ENCODE assay signal across 8 cellular contexts in genomic region chr11:2699185-2699530, GRCh38. TPM values are rescaled to one million over a fixed set of nuclear protein-coding genes. Genes with fewer than 3 reads are reported as not detected.
DNase-seq lines count a peak whose midpoint lies in the region; ATAC-seq, FAIRE-seq and TF ChIP-seq lines count a peak whose summit lies in the region.

No MANE protein-coding gene starts in this region.

- CTCF ChIA-PET in Calu3 (lab: Charles Lee), result no interaction called here

- H3K27ac Mint-ChIP-seq in Calu3 (ENCODE audit: unreplicated experiment) (peak overlapping the region; percentile 30), astrocyte (ENCODE audit: unreplicated experiment) (peak overlapping the region; percentile 80)

- no peak for TF ChIP-seq CTCF in Calu3 (IDR thresholded peaks at IDR 0.05; ENCODE audit: unreplicated experiment)
- no peak for TF ChIP-seq CTCF in astrocyte (IDR thresholded peaks at IDR 0.05; ENCODE audit: insufficient read depth, low read depth, low read length)
- TF ChIP-seq CTCF in suprapubic skin (IDR thresholded peaks at IDR 0.05), result no peak

- DNase-seq in Calu3 (peak; percentile 12), astrocyte (ENCODE audit: low read depth) (no peak), left colon (peak; percentile 33 to 48), suprapubic skin (ENCODE audit: low spot score in 2 of 2) (peak; percentile 69 to 83), NCI-H2107 (lab: John Stamatoyannopoulos, UW) (no peak), SKM-1 treated with dmso at 0.1 percent for 144 hours (lab: John Stamatoyannopoulos, UW; ENCODE audit: unreplicated experiment) (no peak)

- no TSS peak for BruUV-seq in Calu3 (replicated peaks; lab: Mats Ljungman, UMichigan)

- peak overlapping the region; percentile 62 for H3K4me3 Mint-ChIP-seq in Calu3 (ENCODE audit: low read depth, unreplicated experiment)
- H3K4me3 Mint-ChIP-seq in astrocyte (ENCODE audit: unreplicated experiment), result peak overlapping the region; percentile 99

- FAIRE-seq in astrocyte (lab: Jason Lieb, UNC), result no peak

- peak overlapping the region; percentile 69 for H3K4me3 ChIP-seq in HUES48 (ENCODE audit: low read depth, low read length)
- H3K4me3 ChIP-seq in astrocyte (ENCODE audit: insufficient read depth, low read depth, low read length), result peak overlapping the region; percentile 71
- H3K4me3 ChIP-seq in suprapubic skin, result peak overlapping the region; percentile 63

- H3K9me3 ChIP-seq in HUES48 (ENCODE audit: control insufficient read depth, insufficient read depth, low read length) (no peaks in the 10 kb centered on the region), astrocyte (ENCODE audit: insufficient read depth, low read depth, low read length) (no peaks in the 10 kb centered on the region), suprapubic skin (no peaks in the 10 kb centered on the region)

- H3K36me3 Mint-ChIP-seq in Calu3 (ENCODE audit: insufficient read depth, unreplicated experiment) (peaks cover 19% of the 10 kb centered on the region), astrocyte (ENCODE audit: low read depth, unreplicated experiment) (peaks cover 7% of the 10 kb centered on the region)

- TF ChIP-seq EP300 in suprapubic skin (IDR thresholded peaks at IDR 0.05), result no peak

- H3K27ac ChIP-seq in HUES48 (ENCODE audit: low read depth, low read length) (no peak overlapping the region), astrocyte (ENCODE audit: low read depth, low read length) (peak overlapping the region; percentile 80), suprapubic skin (peak overlapping the region; percentile 92)

- H2AFZ ChIP-seq in astrocyte (ENCODE audit: low read depth, low read length), result no peak overlapping the region

- H3K4me2 ChIP-seq in astrocyte (ENCODE audit: low read length), result peak overlapping the region; percentile 83

- H3K9me3 Mint-ChIP-seq in Calu3 (ENCODE audit: low read depth, unreplicated experiment) (no peaks in the 10 kb centered on the region), astrocyte (ENCODE audit: unreplicated experiment) (peaks cover 10% of the 10 kb centered on the region)

- H3K27me3 ChIP-seq in HUES48 (ENCODE audit: control insufficient read depth, insufficient read depth, low read length) (peaks cover 32% of the 10 kb centered on the region), astrocyte (ENCODE audit: insufficient read depth, low read length) (peaks cover 4% of the 10 kb centered on the region), suprapubic skin (no peaks in the 10 kb centered on the region)

- H3K4me1 ChIP-seq in HUES48 (ENCODE audit: control insufficient read depth, insufficient read depth, low read length) (peaks cover 66% of the 10 kb centered on the region), astrocyte (ENCODE audit: insufficient read depth, low read length) (peaks cover 7% of the 10 kb centered on the region), suprapubic skin (peaks cover 22% of the 10 kb centered on the region)

- intact Hi-C loops in Calu3 (cut with micrococcal nuclease; ENCODE audit: unreplicated experiment) (loop anchor here (10.0 kb wide), 1 partner anchor 164 kb away; no protein-coding TSS in a partner anchor), left colon (cut with DNase I, micrococcal nuclease) (no loop called here)

- 64% methylated on average over 11 of the region's 31 CpGs for whole genome bisulfite sequencing in suprapubic skin

- no peaks in the 10 kb centered on the region for H3K36me3 ChIP-seq in HUES48 (ENCODE audit: control insufficient read depth, insufficient read depth, low read length)
- no peaks in the 10 kb centered on the region for H3K36me3 ChIP-seq in astrocyte (ENCODE audit: insufficient read depth, low read length)
- no peaks in the 10 kb centered on the region for H3K36me3 ChIP-seq in suprapubic skin

- peak; percentile 46 for ATAC-seq in left colon
- ATAC-seq in GM18517 (IDR thresholded peaks at IDR 0.05; ENCODE audit: unreplicated experiment), result no peak

- H3K27me3 Mint-ChIP-seq in Calu3 (ENCODE audit: unreplicated experiment), result no peaks in the 10 kb centered on the region
- H3K27me3 Mint-ChIP-seq in astrocyte (ENCODE audit: low read depth, unreplicated experiment), result peaks cover 30% of the 10 kb centered on the region

- H3K9ac ChIP-seq in HUES48 (ENCODE audit: low read depth, low read length), result peak overlapping the region; percentile 11
- H3K9ac ChIP-seq in astrocyte (ENCODE audit: low read length), result peak overlapping the region; percentile 84

- H4K20me1 ChIP-seq in astrocyte (ENCODE audit: insufficient read depth, low read length), result peaks cover 51% of the 10 kb centered on the region

- H3K79me2 ChIP-seq in astrocyte (ENCODE audit: insufficient read depth, low read length), result peaks cover 56% of the 10 kb centered on the region

- H3K4me1 Mint-ChIP-seq in Calu3 (ENCODE audit: low read depth, unreplicated experiment) (no peaks in the 10 kb centered on the region), astrocyte (ENCODE audit: low read depth, unreplicated experiment) (peaks cover 16% of the 10 kb centered on the region)

- TF ChIP-seq POLR2A in suprapubic skin (IDR thresholded peaks at IDR 0.05), result no peak

RNA-seq across cellular contexts. Expression of gene KCNQ1OT1, which starts 0.6 kb away (rescaled TPM):
- 1.2 and 1.3 TPM in 2 replicates for total RNA-seq in Calu3 (2022)
- total RNA-seq in astrocyte, result 2.5 TPM in 2 replicates
- 1 to 10 TPM; 1.1 to 1.9 TPM for total RNA-seq in left colon
- 1 to 10 TPM; 2.5 to 4.5 (median 3.1) TPM for total RNA-seq in suprapubic skin

Comparison
In these comparisons a context has a peak if more than half of its experiments do, and no peak if none do; other contexts are left out.
1. DNase-seq: peak in Calu3 (single experiment), left colon (2 of 2) and suprapubic skin (2 of 2); none in astrocyte (single experiment), NCI-H2107 (single experiment) and SKM-1 treated with dmso at 0.1 percent for 144 hours (single experiment).
2. Peak in every context shown above with its lines, with median percentiles within 50 percentile points of each other: H3K4me3 ChIP-seq.